Comparison of ENCODE assay signal across 8 cellular contexts in the genomic region with DNA sequence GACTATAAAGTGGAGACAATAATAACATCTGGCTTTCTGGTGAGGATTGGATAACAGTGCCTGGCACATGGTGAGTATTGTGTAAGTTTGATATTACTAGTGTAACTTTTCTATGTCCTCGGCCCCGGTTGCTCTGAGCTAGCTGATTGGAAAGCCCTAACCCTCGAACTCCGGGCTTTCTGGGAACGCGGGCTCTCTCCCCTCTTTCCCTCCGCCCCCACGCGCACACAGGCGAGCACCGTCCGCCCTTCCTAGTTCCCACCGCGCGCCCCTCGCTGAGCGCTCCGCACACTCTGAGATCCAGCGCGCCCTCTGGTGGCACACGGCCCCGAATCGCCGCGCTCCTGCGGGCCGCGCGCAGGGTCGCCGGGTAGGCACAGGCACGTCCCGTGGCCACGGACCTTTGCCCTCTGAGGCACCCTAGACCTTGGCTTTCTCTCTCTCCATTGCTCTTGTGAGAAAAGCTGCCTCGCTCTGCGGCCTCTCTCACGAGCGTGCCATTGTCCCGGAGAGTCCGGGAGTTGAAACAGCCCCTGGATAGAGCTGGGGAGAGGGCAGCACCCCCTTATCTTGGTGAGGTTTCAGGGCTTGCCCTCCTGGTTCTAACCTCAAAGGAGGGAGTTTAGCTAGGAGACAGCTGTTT. TPM values are rescaled to one million over a fixed set of nuclear protein-coding genes. Genes with fewer than 3 reads are reported as not detected.
DNase-seq lines count a peak whose midpoint lies in the region; ATAC-seq, FAIRE-seq and TF ChIP-seq lines count a peak whose summit lies in the region.
"Had no signal": no experiment of that assay in that cellular context is flagged by ENCODE, and none has a peak within 500 bp of the region (broad histone marks: within the 10 kb centered on the region; RNA-seq: fewer than 3 reads in every experiment).

No MANE protein-coding gene starts in this region.

- in situ Hi-C loops in K562 (cut with MboI) = no loop called here

- H3K4me2 ChIP-seq in Karpas-422 (ENCODE audit: low read depth, low read length, poor library complexity, severe bottlenecking) (no peak overlapping the region), K562 (ENCODE audit: insufficient read depth, low read length) (no peak overlapping the region)

- no peak for TF ChIP-seq POLR2A in K562 (conservative IDR thresholded peaks at IDR 0.05)

- H3K9ac ChIP-seq in Karpas-422 (ENCODE audit: low read length) = no peak overlapping the region
- no peak overlapping the region for H3K9ac ChIP-seq in K562 (ENCODE audit: insufficient read depth in 1 of 2, low read depth in 2 of 2, low read length in 2 of 2)

- no peaks in the 10 kb centered on the region for H3K9me2 ChIP-seq in Karpas-422 (replicated peaks; ENCODE audit: insufficient read depth, low read length)

- H3K79me2 ChIP-seq in Karpas-422 (ENCODE audit: low read length) (no peaks in the 10 kb centered on the region), K562 (ENCODE audit: control insufficient read depth, insufficient read depth, low read length) (no peaks in the 10 kb centered on the region; the same call in 2 of the 3 replicates)

- peaks cover 5% of the 10 kb centered on the region; the same call in 1 of the 2 replicates for H4K20me1 ChIP-seq in Karpas-422 (ENCODE audit: insufficient read depth, low read depth, low read length)
- no peaks in the 10 kb centered on the region for H4K20me1 ChIP-seq in K562 (replicated peaks; ENCODE audit: control insufficient read depth, insufficient read depth, low read length)

- DNase-seq in Karpas-422 = peak; percentile 77
- DNase-seq in T-helper 9 cell = peak; percentile 28
- DNase-seq in K562 (ENCODE audit: extremely low read depth in 1 of 4, low spot score in 3 of 4) = peak in 2 of 4 experiments; percentile 10 to 14
- DNase-seq in inferior parietal cortex (ENCODE audit: extremely low spot score) = peak; percentile 32
- peak; percentile 17 for DNase-seq in stimulated activated CD4-positive, alpha-beta T cell treated with anti-CD3 and anti-CD28 coated beads, Interleukin-2, amount 100 ng/mL, for 4 hours (ENCODE audit: low read depth)
- DNase-seq in SW 1271 (lab: John Stamatoyannopoulos, UW) = no peak

- H3K9me1 ChIP-seq in K562 (ENCODE audit: control insufficient read depth, insufficient read depth, low read length) = no peaks in the 10 kb centered on the region

- POLR2A ChIA-PET in K562 (lab: Yijun Ruan, JAX) = interaction anchor here (0.6 kb wide), 2 partner anchors 129 to 161 kb away, joined by 3 read pairs; no protein-coding TSS in a partner anchor

- WGBS in K562 (ENCODE audit: insufficient coverage, low coverage, missing lambda C conversion rate) = 90% methylated on average over 14 of the region's 40 CpGs

- CTCF ChIA-PET in K562 (lab: Yijun Ruan, JAX; ENCODE audit: low intra/inter-chr PET ratio) = no interaction called here

- no peak for FAIRE-seq in K562 (lab: Jason Lieb, UNC)

- peak in 1 of 2 experiments; percentile 10; a peak in 1 of 4 replicates for TF ChIP-seq RAD21 in K562 (CRISPR knock-in tag; conservative IDR thresholded peaks at IDR 0.05 in 1 of 2, IDR thresholded peaks at IDR 0.05 in 1 of 2)

- H2AFZ ChIP-seq in Karpas-422 (ENCODE audit: low read length) (no peak overlapping the region), K562 (ENCODE audit: low read depth, low read length) (no peak overlapping the region)

- no peak overlapping the region for H3K27ac ChIP-seq in Karpas-422 (ENCODE audit: low read length)
- H3K27ac ChIP-seq in K562 (ENCODE audit: extremely low read depth, low read depth, low read length) = no peak overlapping the region
- H3K27ac ChIP-seq: epithelial cell of prostate had no signal

- H3K4me1 ChIP-seq in Karpas-422 (ENCODE audit: low read length) (no peaks in the 10 kb centered on the region), K562 (replicated peaks in 1 of 2; ENCODE audit: control insufficient read depth in 2 of 2, insufficient read depth in 2 of 2, low read length in 2 of 2) (no peaks in the 10 kb centered on the region)

- no peak overlapping the region for H3K4me3 ChIP-seq in Karpas-422 (ENCODE audit: low read length)
- H3K4me3 ChIP-seq in K562 = no peak overlapping the region

- intact Hi-C loops in K562 (cut with micrococcal nuclease) = no loop called here

- TF ChIP-seq CTCF in GM12872 (IDR thresholded peaks at IDR 0.05; ENCODE audit: insufficient read depth, low read depth, low read length) (peak; percentile 79), K562 (IDR thresholded peaks at IDR 0.05 in 2 of 3, conservative IDR thresholded peaks at IDR 0.05 in 1 of 3; ENCODE audit: insufficient read depth in 2 of 3, low read depth in 1 of 3, low read length in 3 of 3) (0 out of 6 replicates have a peak, but pooled peaks of 1 of the 3 experiments have one; percentile 5)

- H3K27me3 ChIP-seq in Karpas-422 (ENCODE audit: low read length) (no peaks in the 10 kb centered on the region), K562 (ENCODE audit: control insufficient read depth in 2 of 2, insufficient read depth in 2 of 2, low read length in 2 of 2) (no peaks in the 10 kb centered on the region)

- no peak for TF ChIP-seq EP300 in K562 (IDR thresholded peaks at IDR 0.05; ENCODE audit: low read length)

- no TSS peak for BruUV-seq in K562 (replicated peaks; lab: Mats Ljungman, UMichigan)

- 0 out of 3 replicates have a peak, but pooled peaks have one; percentile 37 for ATAC-seq in K562

- H3K9me3 ChIP-seq in Karpas-422 (ENCODE audit: low read length) (no peaks in the 10 kb centered on the region), K562 (replicated peaks; ENCODE audit: control insufficient read depth, insufficient read depth, low read depth, low read length) (no peaks in the 10 kb centered on the region)

- H3K36me3 ChIP-seq in Karpas-422 (ENCODE audit: insufficient read depth, low read length) (no peaks in the 10 kb centered on the region), K562 (ENCODE audit: control insufficient read depth, insufficient read depth, low read length) (no peaks in the 10 kb centered on the region; the same call in 1 of the 3 replicates)

TF ChIP-seq in K562, 482 proteins besides CTCF, POLR2A, EP300 and RAD21:
- TF ChIP-seq GTF2A2 (tag; IDR thresholded peaks at IDR 0.05) (no peak), POLR2G (IDR thresholded peaks at IDR 0.05; ENCODE audit: low read depth, low read length) (0 out of 2 replicates have a peak, but pooled peaks have one; percentile 22)
- TF ChIP-seq, protein P1, sequence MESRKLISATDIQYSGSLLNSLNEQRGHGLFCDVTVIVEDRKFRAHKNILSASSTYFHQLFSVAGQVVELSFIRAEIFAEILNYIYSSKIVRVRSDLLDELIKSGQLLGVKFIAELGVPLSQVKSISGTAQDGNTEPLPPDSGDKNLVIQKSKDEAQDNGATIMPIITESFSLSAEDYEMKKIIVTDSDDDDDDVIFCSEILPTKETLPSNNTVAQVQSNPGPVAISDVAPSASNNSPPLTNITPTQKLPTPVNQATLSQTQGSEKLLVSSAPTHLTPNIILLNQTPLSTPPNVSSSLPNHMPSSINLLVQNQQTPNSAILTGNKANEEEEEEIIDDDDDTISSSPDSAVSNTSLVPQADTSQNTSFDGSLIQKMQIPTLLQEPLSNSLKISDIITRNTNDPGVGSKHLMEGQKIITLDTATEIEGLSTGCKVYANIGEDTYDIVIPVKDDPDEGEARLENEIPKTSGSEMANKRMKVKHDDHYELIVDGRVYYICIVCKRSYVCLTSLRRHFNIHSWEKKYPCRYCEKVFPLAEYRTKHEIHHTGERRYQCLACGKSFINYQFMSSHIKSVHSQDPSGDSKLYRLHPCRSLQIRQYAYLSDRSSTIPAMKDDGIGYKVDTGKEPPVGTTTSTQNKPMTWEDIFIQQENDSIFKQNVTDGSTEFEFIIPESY (CRISPR knock-in tag; IDR thresholded peaks at IDR 0.05) = peak; percentile 58; the same call in 1 of the 2 replicates

RNA-seq across cellular contexts. Expression of a gene that starts 23.2 kb away (rescaled TPM):
- total RNA-seq in Karpas-422 (2014; rRNA removed; shearing (Covaris generic); ENCODE audit: low replicate concordance) = 0.25 TPM in 1 of 2 replicates, not detected in the other
- total RNA-seq in K562 (2011; cell fraction: chromatin; rRNA removed; ENCODE audit: low replicate concordance) = 45.2 and 80.1 TPM in 2 replicates
- total RNA-seq in K562 (2011; cell fraction: nucleolus; rRNA removed) = 49.6 and 55.0 TPM in 2 replicates
- 36.4 and 43.6 TPM in 2 replicates for total RNA-seq in K562 (2011; cell fraction: nucleoplasm; rRNA removed)
- 13.4 and 22.5 TPM in 2 replicates for total RNA-seq in K562 (2014; rRNA removed)
- 9.7 and 12.8 TPM in 2 replicates for total RNA-seq in K562 (2014; rRNA removed; fragmentation: Illumina TruSeq; extraction: Trizol)
- 16.0 and 16.2 TPM in 2 replicates for total RNA-seq in K562 (2015; rRNA removed; fragmentation: Illumina TruSeq; extraction: Trizol)
- total RNA-seq in K562 (2021) = 24.7 TPM in 2 replicates
- 14.5 and 25.4 TPM in 2 replicates for polyA plus RNA-seq in K562 (2011; rRNA removed)
- 16.2 and 19.3 TPM in 2 replicates for polyA plus RNA-seq in K562 (2011; cell fraction: cytosol; rRNA removed)
- polyA plus RNA-seq in K562 (2011; cell fraction: nucleus; rRNA removed) = 68.5 and 96.5 TPM in 2 replicates
- polyA plus RNA-seq in K562 (2012) = 19.7 and 24.7 TPM in 2 replicates
- polyA plus RNA-seq in K562 (2014; fragmentation: Illumina TruSeq; extraction: Trizol) = 18.6 and 18.7 TPM in 2 replicates
- polyA plus RNA-seq in K562 (2014; fragmentation: Nextera tagmentation; extraction: Ambion mirVana) = 1 to 10 TPM; 3.2 to 3.9 TPM
- polyA plus RNA-seq in K562 (2014; rRNA removed) = 21.4 and 22.9 TPM in 2 replicates
- 13.2 and 14.3 TPM in 2 replicates for polyA minus RNA-seq in K562 (2011; rRNA and poly(A)+ RNA removed)
- polyA minus RNA-seq in K562 (2011; cell fraction: cytosol; rRNA and poly(A)+ RNA removed) = 9.2 and 13.8 TPM in 2 replicates
- polyA minus RNA-seq in K562 (2011; cell fraction: nucleus; rRNA and poly(A)+ RNA removed) = 19.7 and 32.3 TPM in 2 replicates

Comparison
In these comparisons a context has a peak if more than half of its experiments do, and no peak if none do; other contexts are left out.
1. DNase-seq: peak in Karpas-422 (single experiment), T-helper 9 cell (single experiment), inferior parietal cortex (single experiment) and stimulated activated CD4-positive, alpha-beta T cell treated with anti-CD3 and anti-CD28 coated beads, Interleukin-2, amount 100 ng/mL, for 4 hours (single experiment); none in SW 1271 (0 of 2).